Comparison of ENCODE assay signal across 30 cellular contexts in genomic region chr5:19866088-19866446, GRCh38.
A peak's percentile ranks its signal among the peaks of the same experiment; 100 is the strongest.
DNase-seq lines count a peak whose midpoint lies in the region; ATAC-seq, FAIRE-seq and TF ChIP-seq lines count a peak whose summit lies in the region.
"Had no signal": no experiment of that assay in that cellular context is flagged by ENCODE, and none has a peak within 500 bp of the region (broad histone marks: within the 10 kb centered on the region; RNA-seq: fewer than 3 reads in every experiment).

No MANE protein-coding gene starts in this region.

- 35% methylated on average over 2 of the region's 2 CpGs for WGBS in SK-N-SH (ENCODE audit: low lambda C conversion rate)
- 0% methylated on average over 2 of the region's 2 CpGs for WGBS in mammary epithelial cell (ENCODE audit: low coverage, missing lambda C conversion rate)

- no peak for TF ChIP-seq RAD21 in SK-N-SH (IDR thresholded peaks at IDR 0.05; ENCODE audit: low read length)

- no peak overlapping the region for H3K4me3 Mint-ChIP-seq in Caco-2 (ENCODE audit: unreplicated experiment)
- H3K4me3 Mint-ChIP-seq: activated naive CD8-positive, alpha-beta T cell; immature natural killer cell; natural killer cell treated with Interleukin-12 subunit alpha and Interleukin-12 subunit beta and Interleukin-15 and Interleukin-18, amount 100 ng/mL, for 72 hours; WTC11 had no signal

- peaks cover 19 to 35% of the 10 kb centered on the region in 2 donors for H3K9me3 Mint-ChIP-seq in activated naive CD4-positive, alpha-beta T cell treated with anti-CD3 and anti-CD28 coated beads, Interleukin-2, amount 50 U/mL, for 72 hours
- H3K9me3 Mint-ChIP-seq in Caco-2 (ENCODE audit: unreplicated experiment), result no peaks in the 10 kb centered on the region
- H3K9me3 Mint-ChIP-seq: WTC11 had no signal

- peaks cover 15% of the 10 kb centered on the region for H3K4me1 Mint-ChIP-seq in Caco-2 (ENCODE audit: low read depth, unreplicated experiment)
- H3K4me1 Mint-ChIP-seq: immature natural killer cell had no signal

- in situ Hi-C loops in mammary epithelial cell (cut with MboI; ENCODE audit: low sequenced_read_pairs in 2 of 2), result no loop called here

- BruUV-seq in mammary epithelial cell (replicated peaks; lab: Mats Ljungman, UMichigan), result no TSS peak
- no TSS peak for BruUV-seq in Caco-2 (replicated peaks; lab: Mats Ljungman, UMichigan)

- no peak for FAIRE-seq in kidney (lab: Jason Lieb, UNC)
- no peak for FAIRE-seq in HTR-8/SVneo (lab: Jason Lieb, UNC)
- FAIRE-seq: astrocyte, frontal cortex had no signal

- POLR2A ChIA-PET in SK-N-SH (lab: Yijun Ruan, JAX), result no interaction called here
- POLR2A ChIA-PET in Caco-2 (lab: Charles Lee), result no interaction called here

- H3K4me1 ChIP-seq in SK-N-SH (ENCODE audit: control insufficient read depth in 1 of 2, insufficient read depth in 2 of 2, low read depth in 1 of 2, low read length in 1 of 2) (no peaks in the 10 kb centered on the region; a peak in 1 of 4 replicates), mammary epithelial cell (ENCODE audit: insufficient read depth, low read length) (peaks cover 6% of the 10 kb centered on the region), kidney (ENCODE audit: control insufficient read depth in 1 of 2, insufficient read depth in 1 of 2, low read depth in 1 of 2, low read length in 2 of 2) (peaks cover 0 to 2% of the 10 kb centered on the region in 2 donors), Caco-2 (no peaks in the 10 kb centered on the region)
- H3K4me1 ChIP-seq: left ventricle myocardium inferior, parathyroid adenoma, right lobe of liver, tibial nerve had no signal

- no peaks in the 10 kb centered on the region for H3K9me2 ChIP-seq in SK-N-SH

- H3K4me3 ChIP-seq in SK-N-SH (ENCODE audit: low read depth in 2 of 2, low read length in 1 of 2), result no peak overlapping the region; a peak in 1 of 4 replicates
- peak overlapping the region; percentile 21 to 35 (median 24) for H3K4me3 ChIP-seq in mammary epithelial cell (replicated peaks in 1 of 3; ENCODE audit: insufficient read depth in 1 of 3, low read depth in 2 of 3, low read length in 3 of 3)
- H3K4me3 ChIP-seq in kidney (ENCODE audit: low read length in 2 of 2), result peak overlapping the region in 1 of 2 donors; percentile 23
- no peak overlapping the region for H3K4me3 ChIP-seq in Caco-2 (ENCODE audit: low read depth, low read length)
- H3K4me3 ChIP-seq: left ventricle myocardium inferior, right lobe of liver, tibial nerve had no signal

- H2AFZ ChIP-seq in SK-N-SH (ENCODE audit: low read depth) (peak overlapping the region; percentile 37), mammary epithelial cell (ENCODE audit: low read depth, low read length) (peak overlapping the region; percentile 88)
- H2AFZ ChIP-seq: parathyroid adenoma had no signal

- no peaks in the 10 kb centered on the region for H3K9me3 ChIP-seq in SK-N-SH
- H3K9me3 ChIP-seq in mammary epithelial cell (replicated peaks; ENCODE audit: insufficient read depth, low read length), result no peaks in the 10 kb centered on the region
- H3K9me3 ChIP-seq in kidney (ENCODE audit: control insufficient read depth in 1 of 2, low read length in 2 of 2), result no peaks in the 10 kb centered on the region
- H3K9me3 ChIP-seq in Caco-2, result no peaks in the 10 kb centered on the region
- H3K9me3 ChIP-seq: right lobe of liver, tibial nerve had no signal

- no peak for ATAC-seq in SK-N-SH treated with all-trans-retinoic acid at 6 μM for 48 hours
- no peak for ATAC-seq in activated naive CD4-positive, alpha-beta T cell treated with anti-CD3 and anti-CD28 coated beads, Interleukin-2, amount 50 U/mL, for 72 hours
- ATAC-seq: natural killer cell treated with Interleukin-12 subunit alpha and Interleukin-12 subunit beta and Interleukin-15 and Interleukin-18, amount 100 ng/mL, for 72 hours; right lobe of liver; stimulated activated naive CD8-positive, alpha-beta T cell treated with anti-CD3 and anti-CD28 coated beads, Interleukin-15, Interleukin-2, amounts not matched to agents 100 U/mL and 50 U/mL, for 24 hours had no signal

- H3K27ac ChIP-seq in SK-N-SH (ENCODE audit: low read depth in 2 of 2, low read length in 1 of 2) (no peak overlapping the region), mammary epithelial cell (ENCODE audit: insufficient read depth, low read depth, low read length) (peak overlapping the region; percentile 49), kidney (ENCODE audit: low read depth in 2 of 2, low read length in 2 of 2) (peak overlapping the region; percentile 36 to 60)
- H3K27ac ChIP-seq: KMS-11, left ventricle myocardium inferior, parathyroid adenoma, right lobe of liver, tibial nerve had no signal

- H3K4me2 ChIP-seq in SK-N-SH (peak overlapping the region; percentile 35; the same call in 1 of the 2 replicates), mammary epithelial cell (ENCODE audit: insufficient read depth, low read depth, low read length) (peak overlapping the region; percentile 79)
- H3K4me2 ChIP-seq: KMS-11 had no signal

- H3K79me2 ChIP-seq in SK-N-SH (ENCODE audit: insufficient read depth) (no peaks in the 10 kb centered on the region), mammary epithelial cell (ENCODE audit: insufficient read depth, low read length) (no peaks in the 10 kb centered on the region)
- H3K79me2 ChIP-seq: parathyroid adenoma had no signal

- no peaks in the 10 kb centered on the region for H3K27me3 Mint-ChIP-seq in Caco-2 (ENCODE audit: insufficient read depth, unreplicated experiment)
- H3K27me3 Mint-ChIP-seq: activated naive CD8-positive, alpha-beta T cell; natural killer cell treated with Interleukin-12 subunit alpha and Interleukin-12 subunit beta and Interleukin-15 and Interleukin-18, amount 100 ng/mL, for 72 hours had no signal

- H3K9ac ChIP-seq in SK-N-SH (no peak overlapping the region), mammary epithelial cell (ENCODE audit: insufficient read depth, low read length) (peak overlapping the region; percentile 41), kidney (ENCODE audit: low read length in 2 of 2) (no peak overlapping the region)
- H3K9ac ChIP-seq: KMS-11, parathyroid adenoma had no signal

- H4K20me1 ChIP-seq in SK-N-SH (ENCODE audit: insufficient read depth) (no peaks in the 10 kb centered on the region), mammary epithelial cell (ENCODE audit: insufficient read depth, low read length) (no peaks in the 10 kb centered on the region)

- H3F3A ChIP-seq in SK-N-SH (replicated peaks; ENCODE audit: insufficient read depth), result no peaks in the 10 kb centered on the region

- dilution Hi-C loops in mammary epithelial cell (cut with HindIII; ENCODE audit: low sequenced_read_pairs), result no loop called here

- H3K36me3 ChIP-seq in SK-N-SH (replicated peaks in 1 of 2; ENCODE audit: control insufficient read depth in 1 of 2, insufficient read depth in 2 of 2, low read length in 1 of 2), result no peaks in the 10 kb centered on the region
- no peaks in the 10 kb centered on the region for H3K36me3 ChIP-seq in mammary epithelial cell (ENCODE audit: insufficient read depth, low read length)
- no peaks in the 10 kb centered on the region for H3K36me3 ChIP-seq in kidney (ENCODE audit: control insufficient read depth in 1 of 2, insufficient read depth in 2 of 2, low read length in 2 of 2)
- H3K36me3 ChIP-seq in Caco-2 (ENCODE audit: control insufficient read depth, insufficient read depth, low read length), result no peaks in the 10 kb centered on the region
- H3K36me3 ChIP-seq: left ventricle myocardium inferior, right lobe of liver, tibial nerve had no signal

- TF ChIP-seq CTCF in SK-N-SH (IDR thresholded peaks at IDR 0.05), result no peak
- TF ChIP-seq CTCF in mammary epithelial cell (conservative IDR thresholded peaks at IDR 0.05 in 1 of 2, IDR thresholded peaks at IDR 0.05 in 1 of 2; ENCODE audit: extremely low read depth in 1 of 2, insufficient read depth in 1 of 2, low read depth in 1 of 2, low read length in 2 of 2), result no peak
- no peak for TF ChIP-seq CTCF in kidney (IDR thresholded peaks at IDR 0.05; ENCODE audit: borderline replicate concordance, extremely low read depth, insufficient read depth)
- TF ChIP-seq CTCF in Caco-2 (IDR thresholded peaks at IDR 0.05; ENCODE audit: insufficient read depth in 1 of 2, low read depth in 1 of 2, low read length in 1 of 2, severe bottlenecking in 1 of 2, unreplicated experiment in 1 of 2), result no peak

- DNase-seq in SK-N-SH (no peak), mammary epithelial cell (peak; percentile 50), kidney (no peak), cardiac septum (ENCODE audit: low spot score) (no peak), HTR-8/SVneo (ENCODE audit: insufficient read length, low spot score) (no peak), Caco-2 (no peak)
- DNase-seq in activated naive CD4-positive, alpha-beta T cell treated with anti-CD3 and anti-CD28 coated beads, Interleukin-2, amount 50 U/mL, for 72 hours (ENCODE audit: low spot score in 2 of 2), result no peak
- DNase-seq: 8988T; activated CD4-positive, alpha-beta T cell treated with anti-CD3 and anti-CD28 coated beads, Interleukin-2, amount 50 U/mL, for 1 hour; AML-193; cerebellar nuclear complex; DMS53; GF-D8; immature natural killer cell; left ventricle myocardium inferior; NCI-H187; NCI-H2227 treated with DMSO at 0.1 percent for 48 hours; NCI-H748 treated with DMSO at 0.1 percent for 48 hours; right lobe of liver; stimulated activated naive CD8-positive, alpha-beta T cell treated with anti-CD3 and anti-CD28 coated beads, Interleukin-15, Interleukin-2, amounts not matched to agents 100 U/mL and 50 U/mL, for 24 hours; SW 1271 had no signal

- H3K27ac Mint-ChIP-seq in activated naive CD4-positive, alpha-beta T cell treated with anti-CD3 and anti-CD28 coated beads, Interleukin-2, amount 50 U/mL, for 72 hours, result no peak overlapping the region
- H3K27ac Mint-ChIP-seq in Caco-2 (ENCODE audit: unreplicated experiment), result no peak overlapping the region
- H3K27ac Mint-ChIP-seq: activated naive CD8-positive, alpha-beta T cell; immature natural killer cell; natural killer cell treated with Interleukin-12 subunit alpha and Interleukin-12 subunit beta and Interleukin-15 and Interleukin-18, amount 100 ng/mL, for 72 hours; WTC11 had no signal

- TF ChIP-seq EP300 in SK-N-SH (IDR thresholded peaks at IDR 0.05; ENCODE audit: borderline replicate concordance in 1 of 2, low read depth in 1 of 2, low read length in 1 of 2), result no peak

- CTCF ChIA-PET in SK-N-SH (lab: Yijun Ruan, JAX) (no interaction called here), mammary epithelial cell (lab: Charles Lee; ENCODE audit: low non-redundant PET) (no interaction called here), Caco-2 (lab: Charles Lee) (no interaction called here)

- H3K27me3 ChIP-seq in SK-N-SH (ENCODE audit: insufficient read depth) (0 out of 2 replicates have a peak, but pooled peaks cover 5% of the 10 kb centered on the region), mammary epithelial cell (ENCODE audit: insufficient read depth, low read length) (no peaks in the 10 kb centered on the region), Caco-2 (replicated peaks; ENCODE audit: control insufficient read depth, insufficient read depth, low read length) (no peaks in the 10 kb centered on the region)
- H3K27me3 ChIP-seq: right lobe of liver, tibial nerve had no signal

- intact Hi-C loops in mammary epithelial cell (cut with micrococcal nuclease), result loop anchor here (5.0 kb wide), 1 partner anchor 121 kb away; the partner anchor contains the start of gene CDH18
- intact Hi-C loops in kidney (cut with DNase I), result no loop called here
- intact Hi-C loops in cardiac septum (cut with DNase I), result no loop called here
- intact Hi-C loops in Caco-2 (cut with micrococcal nuclease; ENCODE audit: unreplicated experiment), result no loop called here

- peaks cover 0 to 12% of the 10 kb centered on the region in 2 donors for H3K36me3 Mint-ChIP-seq in activated naive CD4-positive, alpha-beta T cell treated with anti-CD3 and anti-CD28 coated beads, Interleukin-2, amount 50 U/mL, for 72 hours
- no peaks in the 10 kb centered on the region for H3K36me3 Mint-ChIP-seq in Caco-2 (ENCODE audit: insufficient read depth, unreplicated experiment)
- H3K36me3 Mint-ChIP-seq: activated naive CD8-positive, alpha-beta T cell; WTC11 had no signal

Comparison
In these comparisons a context has a peak if more than half of its experiments do, and no peak if none do; other contexts are left out.
1. H3K27ac ChIP-seq: peak in mammary epithelial cell (single experiment) and kidney (2 of 2); none in SK-N-SH (0 of 2).
2. H3K4me3 ChIP-seq: peak in mammary epithelial cell (3 of 3); none in SK-N-SH (0 of 2) and Caco-2 (single experiment).